In the genomic region with DNA sequence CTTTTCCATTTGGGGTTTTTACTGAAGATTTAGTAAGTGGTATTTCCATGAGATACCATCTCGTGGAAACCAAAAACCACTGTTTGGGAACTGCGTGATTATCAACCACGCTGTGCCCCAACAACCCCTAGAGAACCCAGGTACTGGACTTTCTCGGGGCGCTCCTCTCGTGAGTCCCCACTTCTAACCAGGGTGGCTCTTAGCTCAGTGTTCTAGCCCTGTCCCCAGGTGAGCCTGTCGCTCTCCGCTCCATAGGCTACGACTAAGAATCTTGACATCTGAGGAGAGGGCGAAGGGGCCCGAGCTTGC, we compare ENCODE assay signal across 1 cellular context.
TF ChIP-seq lines count a peak whose summit lies in the region.

No MANE protein-coding gene starts in this region.

TF ChIP-seq in HepG2, 621 proteins besides CTCF, POLR2A, EP300 and RAD21:
- TF ChIP-seq RARG (CRISPR knock-in tag; IDR thresholded peaks at IDR 0.05; ENCODE audit: low read depth) (no peak), ATF7-NPFF (CRISPR knock-in tag; IDR thresholded peaks at IDR 0.05; ENCODE audit: low read depth) (0 out of 2 replicates have a peak, but pooled peaks have one; percentile 16), NCOA1 (CRISPR knock-in tag; IDR thresholded peaks at IDR 0.05) (0 out of 2 replicates have a peak, but pooled peaks have one; percentile 31), GFI1 (CRISPR knock-in tag; IDR thresholded peaks at IDR 0.05; ENCODE audit: borderline replicate concordance) (0 out of 2 replicates have a peak, but pooled peaks have one; percentile 21), ERF (CRISPR knock-in tag; IDR thresholded peaks at IDR 0.05) (no peak)
- TF ChIP-seq, protein P1, sequence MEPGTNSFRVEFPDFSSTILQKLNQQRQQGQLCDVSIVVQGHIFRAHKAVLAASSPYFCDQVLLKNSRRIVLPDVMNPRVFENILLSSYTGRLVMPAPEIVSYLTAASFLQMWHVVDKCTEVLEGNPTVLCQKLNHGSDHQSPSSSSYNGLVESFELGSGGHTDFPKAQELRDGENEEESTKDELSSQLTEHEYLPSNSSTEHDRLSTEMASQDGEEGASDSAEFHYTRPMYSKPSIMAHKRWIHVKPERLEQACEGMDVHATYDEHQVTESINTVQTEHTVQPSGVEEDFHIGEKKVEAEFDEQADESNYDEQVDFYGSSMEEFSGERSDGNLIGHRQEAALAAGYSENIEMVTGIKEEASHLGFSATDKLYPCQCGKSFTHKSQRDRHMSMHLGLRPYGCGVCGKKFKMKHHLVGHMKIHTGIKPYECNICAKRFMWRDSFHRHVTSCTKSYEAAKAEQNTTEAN (CRISPR knock-in tag; conservative IDR thresholded peaks at IDR 0.05): no peak
- TF ChIP-seq, protein P2, sequence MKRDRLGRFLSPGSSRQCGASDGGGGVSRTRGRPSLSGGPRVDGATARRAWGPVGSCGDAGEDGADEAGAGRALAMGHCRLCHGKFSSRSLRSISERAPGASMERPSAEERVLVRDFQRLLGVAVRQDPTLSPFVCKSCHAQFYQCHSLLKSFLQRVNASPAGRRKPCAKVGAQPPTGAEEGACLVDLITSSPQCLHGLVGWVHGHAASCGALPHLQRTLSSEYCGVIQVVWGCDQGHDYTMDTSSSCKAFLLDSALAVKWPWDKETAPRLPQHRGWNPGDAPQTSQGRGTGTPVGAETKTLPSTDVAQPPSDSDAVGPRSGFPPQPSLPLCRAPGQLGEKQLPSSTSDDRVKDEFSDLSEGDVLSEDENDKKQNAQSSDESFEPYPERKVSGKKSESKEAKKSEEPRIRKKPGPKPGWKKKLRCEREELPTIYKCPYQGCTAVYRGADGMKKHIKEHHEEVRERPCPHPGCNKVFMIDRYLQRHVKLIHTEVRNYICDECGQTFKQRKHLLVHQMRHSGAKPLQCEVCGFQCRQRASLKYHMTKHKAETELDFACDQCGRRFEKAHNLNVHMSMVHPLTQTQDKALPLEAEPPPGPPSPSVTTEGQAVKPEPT (CRISPR knock-in tag; IDR thresholded peaks at IDR 0.05; ENCODE audit: low read depth): no peak
- TF ChIP-seq, protein P3, sequence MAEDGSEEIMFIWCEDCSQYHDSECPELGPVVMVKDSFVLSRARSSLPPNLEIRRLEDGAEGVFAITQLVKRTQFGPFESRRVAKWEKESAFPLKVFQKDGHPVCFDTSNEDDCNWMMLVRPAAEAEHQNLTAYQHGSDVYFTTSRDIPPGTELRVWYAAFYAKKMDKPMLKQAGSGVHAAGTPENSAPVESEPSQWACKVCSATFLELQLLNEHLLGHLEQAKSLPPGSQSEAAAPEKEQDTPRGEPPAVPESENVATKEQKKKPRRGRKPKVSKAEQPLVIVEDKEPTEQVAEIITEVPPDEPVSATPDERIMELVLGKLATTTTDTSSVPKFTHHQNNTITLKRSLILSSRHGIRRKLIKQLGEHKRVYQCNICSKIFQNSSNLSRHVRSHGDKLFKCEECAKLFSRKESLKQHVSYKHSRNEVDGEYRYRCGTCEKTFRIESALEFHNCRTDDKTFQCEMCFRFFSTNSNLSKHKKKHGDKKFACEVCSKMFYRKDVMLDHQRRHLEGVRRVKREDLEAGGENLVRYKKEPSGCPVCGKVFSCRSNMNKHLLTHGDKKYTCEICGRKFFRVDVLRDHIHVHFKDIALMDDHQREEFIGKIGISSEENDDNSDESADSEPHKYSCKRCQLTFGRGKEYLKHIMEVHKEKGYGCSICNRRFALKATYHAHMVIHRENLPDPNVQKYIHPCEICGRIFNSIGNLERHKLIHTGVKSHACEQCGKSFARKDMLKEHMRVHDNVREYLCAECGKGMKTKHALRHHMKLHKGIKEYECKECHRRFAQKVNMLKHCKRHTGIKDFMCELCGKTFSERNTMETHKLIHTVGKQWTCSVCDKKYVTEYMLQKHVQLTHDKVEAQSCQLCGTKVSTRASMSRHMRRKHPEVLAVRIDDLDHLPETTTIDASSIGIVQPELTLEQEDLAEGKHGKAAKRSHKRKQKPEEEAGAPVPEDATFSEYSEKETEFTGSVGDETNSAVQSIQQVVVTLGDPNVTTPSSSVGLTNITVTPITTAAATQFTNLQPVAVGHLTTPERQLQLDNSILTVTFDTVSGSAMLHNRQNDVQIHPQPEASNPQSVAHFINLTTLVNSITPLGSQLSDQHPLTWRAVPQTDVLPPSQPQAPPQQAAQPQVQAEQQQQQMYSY (CRISPR knock-in tag; IDR thresholded peaks at IDR 0.05): no peak
